Comparison of ENCODE assay signal across 27 cellular contexts in genomic region chr2:234845602-234846588, GRCh38.
"Had no signal": no experiment of that assay in that cellular context is flagged by ENCODE, and none has a peak within 500 bp of the region (broad histone marks: within the 10 kb centered on the region; RNA-seq: fewer than 3 reads in every experiment).

No MANE protein-coding gene starts in this region.

- H3K4me1 Mint-ChIP-seq: activated naive CD8-positive, alpha-beta T cell treated with anti-CD3 and anti-CD28 coated beads for 36 hours; naive thymus-derived CD4-positive, alpha-beta T cell had no signal

- DNase-seq: activated CD4-positive, alpha-beta T cell treated with anti-CD3 and anti-CD28 coated beads for 48 hours; activated CD4-positive, alpha-beta T cell treated with anti-CD3 and anti-CD28 coated beads, Interleukin-2, amount 50 U/mL, for 48 hours; activated CD8-positive, alpha-beta memory T cell treated with anti-CD3 and anti-CD28 coated beads for 24 hours; activated effector memory CD4-positive, alpha-beta T cell treated with anti-CD3 and anti-CD28 coated beads, Interleukin-2, amount 50 U/mL, for 16 hours; activated naive CD4-positive, alpha-beta T cell treated with anti-CD3 and anti-CD28 coated beads for 36 hours; activated naive CD8-positive, alpha-beta T cell treated with anti-CD3 and anti-CD28 coated beads for 36 hours; aorta; dorsolateral prefrontal cortex; effector memory CD4-positive, alpha-beta T cell; erythroblast; gastrocnemius medialis; midbrain; naive thymus-derived CD4-positive, alpha-beta T cell; posterior cingulate gyrus; right cardiac atrium; stimulated activated CD4-positive, alpha-beta T cell treated with anti-CD3 and anti-CD28 coated beads, Interleukin-12 subunit alpha, Interleukin-12 subunit beta, amount 100 ng/mL, for 4 hours; stimulated activated CD4-positive, alpha-beta T cell treated with anti-CD3 and anti-CD28 coated beads, Interleukin-4, amount 100 ng/mL, for 1 hour; stimulated activated naive CD8-positive, alpha-beta T cell treated with anti-CD3 and anti-CD28 coated beads, Interleukin-15, Interleukin-2, amounts not matched to agents 100 U/mL and 50 U/mL, for 24 hours had no signal

- H3K27ac Mint-ChIP-seq: activated naive CD4-positive, alpha-beta T cell treated with anti-CD3 and anti-CD28 coated beads for 36 hours; activated naive CD8-positive, alpha-beta T cell treated with anti-CD3 and anti-CD28 coated beads for 36 hours; naive thymus-derived CD4-positive, alpha-beta T cell; type B pancreatic cell had no signal

- H3K9me3 Mint-ChIP-seq: activated naive CD4-positive, alpha-beta T cell treated with anti-CD3 and anti-CD28 coated beads for 36 hours; activated naive CD8-positive, alpha-beta T cell treated with anti-CD3 and anti-CD28 coated beads for 36 hours had no signal

- H3K79me2 ChIP-seq: hepatocyte had no signal

- H3K27me3 Mint-ChIP-seq: activated naive CD8-positive, alpha-beta T cell treated with anti-CD3 and anti-CD28 coated beads for 36 hours; type B pancreatic cell had no signal

- H3K36me3 ChIP-seq: adrenal gland, cardiac muscle cell, gastrocnemius medialis, thoracic aorta, vagina had no signal

- H2AFZ ChIP-seq: hepatocyte had no signal

- H3K4me3 Mint-ChIP-seq: activated naive CD4-positive, alpha-beta T cell treated with anti-CD3 and anti-CD28 coated beads for 36 hours; activated naive CD8-positive, alpha-beta T cell treated with anti-CD3 and anti-CD28 coated beads for 36 hours; brain; naive thymus-derived CD4-positive, alpha-beta T cell; neural crest cell; type B pancreatic cell had no signal

- H3K27ac ChIP-seq: adrenal gland, cardiac muscle cell, coronary artery, dorsolateral prefrontal cortex, gastrocnemius medialis, hepatocyte, thoracic aorta, vagina had no signal

- H3K9me3 ChIP-seq: adrenal gland, gastrocnemius medialis, thoracic aorta, vagina had no signal

- H3K27me3 ChIP-seq: adrenal gland, cardiac muscle cell, dorsolateral prefrontal cortex, gastrocnemius medialis, hepatocyte, vagina had no signal

- H3K4me2 ChIP-seq: hepatocyte had no signal

- H3K4me3 ChIP-seq: adrenal gland, cardiac muscle cell, coronary artery, dorsolateral prefrontal cortex, gastrocnemius medialis, hepatocyte, thoracic aorta, vagina had no signal

- ATAC-seq: gastrocnemius medialis; naive thymus-derived CD4-positive, alpha-beta T cell; right cardiac atrium; stimulated activated naive CD8-positive, alpha-beta T cell treated with anti-CD3 and anti-CD28 coated beads, Interleukin-15, Interleukin-2, amounts not matched to agents 100 U/mL and 50 U/mL, for 24 hours had no signal

- H3K36me3 Mint-ChIP-seq: activated naive CD8-positive, alpha-beta T cell treated with anti-CD3 and anti-CD28 coated beads for 36 hours; brain; naive thymus-derived CD4-positive, alpha-beta T cell; type B pancreatic cell had no signal
